In the genomic region with DNA sequence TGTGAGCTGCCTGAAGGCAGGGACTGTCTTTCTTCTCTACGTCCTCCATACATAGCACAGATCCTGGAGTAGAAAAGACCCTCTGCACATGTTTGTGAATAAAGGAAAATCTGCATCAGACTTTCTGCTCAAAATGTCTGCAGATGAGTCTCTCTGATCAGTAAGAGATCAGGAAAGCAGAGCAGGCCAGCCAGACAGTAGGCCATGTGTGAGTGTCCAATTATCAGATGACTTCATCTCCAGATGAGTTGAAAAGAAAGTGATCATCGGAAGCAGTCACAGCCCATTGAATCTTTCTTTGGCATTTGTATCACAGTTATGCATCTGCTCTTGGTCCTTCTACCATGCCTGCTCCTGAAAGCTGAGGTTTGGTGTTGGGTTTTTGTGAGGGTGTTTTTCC, we compare ENCODE assay signal across 30 cellular contexts.
"Had no signal": no experiment of that assay in that cellular context is flagged by ENCODE, and none has a peak within 500 bp of the region (broad histone marks: within the 10 kb centered on the region; RNA-seq: fewer than 3 reads in every experiment).

No MANE protein-coding gene starts in this region.

- H3K36me3 Mint-ChIP-seq: immature natural killer cell; naive thymus-derived CD8-positive, alpha-beta T cell; stimulated activated naive B cell treated with anti-CD40 and anti-IgM and Interleukin-4, amounts not matched to agents 10 μg/mL and 1 μg/mL and 100 μg/mL, for 72 hours had no signal

- H3K4me1 ChIP-seq: left lung, lower lobe of right lung, pancreas, prostate gland, stomach, testis, thyroid gland, transverse colon, upper lobe of left lung had no signal

- DNase-seq: immature natural killer cell; kidney; left colon; left lung; lower lobe of right lung; mammary epithelial cell; mesenchymal stem cell; naive thymus-derived CD8-positive, alpha-beta T cell; nucleus accumbens; pancreas; posterior cingulate gyrus; retina; right cardiac atrium; stimulated activated CD4-positive, alpha-beta T cell treated with anti-CD3 and anti-CD28 coated beads, Interleukin-12 subunit alpha, Interleukin-12 subunit beta, amount 100 ng/mL, for 4 hours; stimulated activated CD4-positive, alpha-beta T cell treated with anti-CD3 and anti-CD28 coated beads, Interleukin-15, amount 100 ng/mL, for 24 hours; stimulated activated CD4-positive, alpha-beta T cell treated with anti-CD3 and anti-CD28 coated beads, Interleukin-2, amount 100 ng/mL, for 24 hours; stimulated activated CD4-positive, alpha-beta T cell treated with anti-CD3 and anti-CD28 coated beads, Interleukin-4, amount 100 ng/mL, for 1 hour; stimulated activated naive B cell treated with anti-CD40 and anti-IgM and Interleukin-4, amounts not matched to agents 10 μg/mL and 1 μg/mL and 100 μg/mL, for 72 hours; stimulated activated naive CD8-positive, alpha-beta T cell treated with anti-CD3 and anti-CD28 coated beads, Interleukin-15, Interleukin-2, amounts not matched to agents 100 U/mL and 50 U/mL, for 24 hours; stomach; testis; thyroid gland; transverse colon; upper lobe of left lung had no signal

- H3K4me1 Mint-ChIP-seq: immature natural killer cell; neural crest cell; stimulated activated naive B cell treated with anti-CD40 and anti-IgM and Interleukin-4, amounts not matched to agents 10 μg/mL and 1 μg/mL and 100 μg/mL, for 72 hours had no signal

- H3K4me3 Mint-ChIP-seq: immature natural killer cell; naive thymus-derived CD8-positive, alpha-beta T cell; nephron; neural crest cell; stimulated activated naive B cell treated with anti-CD40 and anti-IgM and Interleukin-4, amounts not matched to agents 10 μg/mL and 1 μg/mL and 100 μg/mL, for 72 hours had no signal

- H3K27ac Mint-ChIP-seq: immature natural killer cell; naive thymus-derived CD8-positive, alpha-beta T cell; nephron; stimulated activated naive B cell treated with anti-CD40 and anti-IgM and Interleukin-4, amounts not matched to agents 10 μg/mL and 1 μg/mL and 100 μg/mL, for 72 hours had no signal

- H3K27me3 Mint-ChIP-seq: stimulated activated naive B cell treated with anti-CD40 and anti-IgM and Interleukin-4, amounts not matched to agents 10 μg/mL and 1 μg/mL and 100 μg/mL, for 72 hours had no signal

- H3K4me3 ChIP-seq: left lung, lower lobe of right lung, pancreas, prostate gland, skin epidermis, stomach, testis, thyroid gland, transverse colon, upper lobe of left lung, vagina had no signal

- H3K36me3 ChIP-seq: left lung, lower lobe of right lung, pancreas, prostate gland, stomach, thyroid gland, transverse colon, upper lobe of left lung, vagina had no signal

- H3K9me3 ChIP-seq: left lung, lower lobe of right lung, pancreas, prostate gland, testis, thyroid gland, transverse colon, vagina had no signal

- H3K27me3 ChIP-seq: left lung, pancreas, stomach, testis, thyroid gland, transverse colon, upper lobe of left lung, vagina had no signal

- ATAC-seq: left colon; left lung; lower lobe of right lung; naive thymus-derived CD8-positive, alpha-beta T cell; pancreas; right cardiac atrium; sciatic nerve; stimulated activated naive B cell treated with anti-CD40 and anti-IgM and Interleukin-4, amounts not matched to agents 10 μg/mL and 1 μg/mL and 100 μg/mL, for 72 hours; stimulated activated naive CD8-positive, alpha-beta T cell treated with anti-CD3 and anti-CD28 coated beads, Interleukin-15, Interleukin-2, amounts not matched to agents 100 U/mL and 50 U/mL, for 24 hours had no signal
